Comparison of ENCODE assay signal across 32 cellular contexts in genomic region chr6:25555188-25555587, GRCh38.
DNase-seq lines count a peak whose midpoint lies in the region; ATAC-seq, FAIRE-seq and TF ChIP-seq lines count a peak whose summit lies in the region.
"Had no signal": no experiment of that assay in that cellular context is flagged by ENCODE, and none has a peak within 500 bp of the region (broad histone marks: within the 10 kb centered on the region; RNA-seq: fewer than 3 reads in every experiment).

No MANE protein-coding gene starts in this region.

- H3K9ac ChIP-seq in KMS-11 (no peak overlapping the region), GM12878 (ENCODE audit: control insufficient read depth, insufficient read depth, low read length) (no peak overlapping the region), K562 (ENCODE audit: insufficient read depth in 1 of 2, low read depth in 2 of 2, low read length in 2 of 2) (no peak overlapping the region), Karpas-422 (ENCODE audit: low read length) (no peak overlapping the region)
- H3K9ac ChIP-seq: BLaER1; BLaER1 treated with 17β-estradiol and CSF1 and Interleukin-3, amounts not matched to agents 10 nM and 100 nM had no signal

- BruUV-seq in GM12878 (replicated peaks; lab: Mats Ljungman, UMichigan) (no TSS peak), K562 (replicated peaks; lab: Mats Ljungman, UMichigan) (no TSS peak)

- no peak overlapping the region for H3K27ac ChIP-seq in KMS-11
- H3K27ac ChIP-seq in GM12878 (ENCODE audit: control insufficient read depth, insufficient read depth): no peak overlapping the region
- H3K27ac ChIP-seq in K562 (ENCODE audit: extremely low read depth, low read depth, low read length): no peak overlapping the region
- no peak overlapping the region for H3K27ac ChIP-seq in Karpas-422 (ENCODE audit: low read length)
- H3K27ac ChIP-seq: 22Rv1; A549; BLaER1; BLaER1 treated with 17β-estradiol and CSF1 and Interleukin-3, amounts not matched to agents 10 nM and 100 nM; C4-2B had no signal

- ATAC-seq in GM12878 (no peak), K562 (no peak), HG03280 (IDR thresholded peaks at IDR 0.05; ENCODE audit: unreplicated experiment) (no peak)
- ATAC-seq: A549; CD8-positive, alpha-beta T cell had no signal

- H3K4me2 ChIP-seq in KMS-11 (peak overlapping the region; percentile 11; the same call in 1 of the 2 replicates), GM12878 (ENCODE audit: control insufficient read depth, insufficient read depth) (no peak overlapping the region), K562 (ENCODE audit: insufficient read depth, low read length) (no peak overlapping the region), Karpas-422 (ENCODE audit: low read depth, low read length, poor library complexity, severe bottlenecking) (no peak overlapping the region)
- H3K4me2 ChIP-seq: A549; BLaER1; BLaER1 treated with 17β-estradiol and CSF1 and Interleukin-3, amounts not matched to agents 10 nM and 100 nM had no signal

- no peaks in the 10 kb centered on the region for H4K20me1 ChIP-seq in KMS-11 (ENCODE audit: insufficient read depth)
- no peaks in the 10 kb centered on the region for H4K20me1 ChIP-seq in GM12878 (ENCODE audit: control insufficient read depth, insufficient read depth)
- H4K20me1 ChIP-seq in K562 (replicated peaks; ENCODE audit: control insufficient read depth, insufficient read depth, low read length): no peaks in the 10 kb centered on the region
- H4K20me1 ChIP-seq in Karpas-422 (ENCODE audit: insufficient read depth, low read depth, low read length): no peaks in the 10 kb centered on the region
- H4K20me1 ChIP-seq: BLaER1; BLaER1 treated with 17β-estradiol and CSF1 and Interleukin-3, amounts not matched to agents 10 nM and 100 nM had no signal

- no peaks in the 10 kb centered on the region for H3K9me1 ChIP-seq in K562 (ENCODE audit: control insufficient read depth, insufficient read depth, low read length)

- DNase-seq in GM12878 (ENCODE audit: low read depth, low spot score) (no peak), K562 (ENCODE audit: extremely low read depth in 1 of 4, low spot score in 3 of 4) (no peak), Karpas-422 (no peak), foreskin melanocyte (no peak)
- DNase-seq: 8988T; ACHN; AML-193; BE2C; Caco-2; Calu3; CD4-positive, alpha-beta memory T cell; CD4-positive, alpha-beta T cell; CD4-positive, CD25-positive, alpha-beta regulatory T cell; CD8-positive, alpha-beta memory T cell; CD8-positive, alpha-beta T cell; COR-L47; DMS 273 treated with DMSO at 0.1 percent for 48 hours; DMS153; DMS53; DMS79; DMS79 treated with DMSO at 0.1 percent for 48 hours; DND-41; EL had no signal

- intact Hi-C loops in GM12878 (cut with micrococcal nuclease; ENCODE audit: unreplicated experiment) (loop anchor here (5.0 kb wide), 1 partner anchor 47 kb away; no protein-coding TSS in a partner anchor), K562 (cut with micrococcal nuclease) (loop anchor here (5.0 kb wide), 2 partner anchors 63 to 387 kb away; no protein-coding TSS in a partner anchor)

- SMC1A ChIA-PET in GM12878 (lab: Charles Lee; ENCODE audit: uncharacterized antibody, unreplicated experiment): interaction anchor here (0.8 to 5.8 kb wide), 18 partner anchors 10 to 334 kb away, joined by 3 to 79 read pairs (median 4); partner anchors contain the start of gene CARMIL1

- CTCF ChIA-PET in GM12878 (lab: Yijun Ruan, JAX) (interaction anchor here (0.6 to 6.6 kb wide), 13 partner anchors 11 to 331 kb away, joined by 3 to 151 read pairs (median 11); partner anchors contain the start of gene CARMIL1), K562 (lab: Yijun Ruan, JAX; ENCODE audit: low intra/inter-chr PET ratio) (interaction anchor here (0.8 to 2.0 kb wide), 2 partner anchors 277 to 1030 kb away, joined by 4 to 6 read pairs; no protein-coding TSS in a partner anchor)

- H3K27me3 ChIP-seq in KMS-11 (ENCODE audit: insufficient read depth, low read depth) (no peaks in the 10 kb centered on the region), GM12878 (replicated peaks in 1 of 2; ENCODE audit: control insufficient read depth in 2 of 2, insufficient read depth in 2 of 2, low read length in 1 of 2) (no peaks in the 10 kb centered on the region), K562 (ENCODE audit: control insufficient read depth in 2 of 2, insufficient read depth in 2 of 2, low read length in 2 of 2) (peaks cover 0 to 5% of the 10 kb centered on the region in 2 experiments; a peak in 3 of 5 replicates), Karpas-422 (ENCODE audit: low read length) (no peaks in the 10 kb centered on the region)
- H3K27me3 ChIP-seq: BE2C; BLaER1; BLaER1 treated with 17β-estradiol and CSF1 and Interleukin-3, amounts not matched to agents 10 nM and 100 nM had no signal

- H3K9me3 ChIP-seq in GM12878 (replicated peaks; ENCODE audit: control insufficient read depth, insufficient read depth, low read length) (no peaks in the 10 kb centered on the region), K562 (replicated peaks; ENCODE audit: control insufficient read depth, insufficient read depth, low read depth, low read length) (no peaks in the 10 kb centered on the region), Karpas-422 (ENCODE audit: low read length) (no peaks in the 10 kb centered on the region)
- H3K9me3 ChIP-seq: A549; BE2C; BLaER1; BLaER1 treated with 17β-estradiol and CSF1 and Interleukin-3, amounts not matched to agents 10 nM and 100 nM; Caco-2 had no signal

- H3K9me2 ChIP-seq in Karpas-422 (replicated peaks; ENCODE audit: insufficient read depth, low read length): no peaks in the 10 kb centered on the region

- POLR2A ChIA-PET in GM12878 (lab: Charles Lee): no interaction called here
- POLR2A ChIA-PET in K562 (lab: Yijun Ruan, JAX): no interaction called here

- peaks cover 20% of the 10 kb centered on the region for H3K4me1 ChIP-seq in KMS-11 (ENCODE audit: low read depth, poor library complexity, severe bottlenecking)
- H3K4me1 ChIP-seq in GM12878 (ENCODE audit: control insufficient read depth, insufficient read depth, low read length): no peaks in the 10 kb centered on the region
- no peaks in the 10 kb centered on the region for H3K4me1 ChIP-seq in K562 (replicated peaks in 1 of 2; ENCODE audit: control insufficient read depth in 2 of 2, insufficient read depth in 2 of 2, low read length in 2 of 2)
- H3K4me1 ChIP-seq in Karpas-422 (ENCODE audit: low read length): no peaks in the 10 kb centered on the region
- H3K4me1 ChIP-seq: A549; BLaER1; BLaER1 treated with 17β-estradiol and CSF1 and Interleukin-3, amounts not matched to agents 10 nM and 100 nM; Caco-2 had no signal

- RAD21 ChIA-PET in GM12878 (lab: Charles Lee; ENCODE audit: unreplicated experiment): interaction anchor here (0.5 to 6.8 kb wide), 13 partner anchors 41 to 389 kb away, joined by 3 to 56 read pairs (median 5); partner anchors contain the start of gene CARMIL1

- TF ChIP-seq EP300 in GM12878 (IDR thresholded peaks at IDR 0.05; ENCODE audit: borderline replicate concordance in 1 of 2, control insufficient read depth in 1 of 2, low read depth in 2 of 2, low read length in 2 of 2): no peak
- no peak for TF ChIP-seq EP300 in K562 (IDR thresholded peaks at IDR 0.05; ENCODE audit: low read length)

- TF ChIP-seq POLR2A in GM12878 (IDR thresholded peaks at IDR 0.05; ENCODE audit: low read depth, low read length) (no peak), K562 (conservative IDR thresholded peaks at IDR 0.05) (no peak)

- in situ Hi-C loops in GM12878 (cut with MboI): loop anchor here (5.0 kb wide), 1 partner anchor 293 kb away; no protein-coding TSS in a partner anchor
- in situ Hi-C loops in K562 (cut with MboI): no loop called here

- H3K36me3 ChIP-seq in KMS-11 (ENCODE audit: insufficient read depth) (no peaks in the 10 kb centered on the region), GM12878 (ENCODE audit: control insufficient read depth in 2 of 2, insufficient read depth in 2 of 2, low read length in 1 of 2) (no peaks in the 10 kb centered on the region), K562 (ENCODE audit: control insufficient read depth, insufficient read depth, low read length) (no peaks in the 10 kb centered on the region), Karpas-422 (ENCODE audit: insufficient read depth, low read length) (no peaks in the 10 kb centered on the region)
- H3K36me3 ChIP-seq: BE2C; BLaER1; BLaER1 treated with 17β-estradiol and CSF1 and Interleukin-3, amounts not matched to agents 10 nM and 100 nM had no signal

- FAIRE-seq in GM12878 (lab: Jason Lieb, UNC): no peak
- no peak for FAIRE-seq in K562 (lab: Jason Lieb, UNC)
- FAIRE-seq: A204.1, A549, D721Med had no signal

- no peak overlapping the region for H2AFZ ChIP-seq in KMS-11 (ENCODE audit: low read depth)
- H2AFZ ChIP-seq in GM12878 (ENCODE audit: control insufficient read depth, low read depth, low read length): no peak overlapping the region
- H2AFZ ChIP-seq in K562 (ENCODE audit: low read depth, low read length): no peak overlapping the region
- no peak overlapping the region for H2AFZ ChIP-seq in Karpas-422 (ENCODE audit: low read length)

- TF ChIP-seq RAD21 in GM12878 (IDR thresholded peaks at IDR 0.05; ENCODE audit: insufficient read depth, low read depth, low read length) (no peak), K562 (CRISPR knock-in tag; conservative IDR thresholded peaks at IDR 0.05 in 1 of 2, IDR thresholded peaks at IDR 0.05 in 1 of 2) (no peak)

- H3K79me2 ChIP-seq in KMS-11 (ENCODE audit: insufficient read depth, low read depth) (no peaks in the 10 kb centered on the region), GM12878 (ENCODE audit: control insufficient read depth, insufficient read depth, low read length) (no peaks in the 10 kb centered on the region), K562 (ENCODE audit: control insufficient read depth, insufficient read depth, low read length) (no peaks in the 10 kb centered on the region), Karpas-422 (ENCODE audit: low read length) (no peaks in the 10 kb centered on the region)

- WGBS in GM12878 (ENCODE audit: insufficient coverage, insufficient replicate concordance, low lambda C conversion rate, missing lambda C conversion rate): 30% methylated on average over 2 of the region's 2 CpGs
- 0% methylated on average over 2 of the region's 2 CpGs for WGBS in K562 (ENCODE audit: insufficient coverage, low coverage, missing lambda C conversion rate)

- TF ChIP-seq CTCF in KMS-11 (conservative IDR thresholded peaks at IDR 0.05; ENCODE audit: low read depth, low read length): no peak
- TF ChIP-seq CTCF in GM12878 (IDR thresholded peaks at IDR 0.05 in 2 of 3, conservative IDR thresholded peaks at IDR 0.05 in 1 of 3; ENCODE audit: control insufficient read depth in 2 of 3, extremely low read depth in 1 of 3, insufficient read depth in 1 of 3, low read depth in 3 of 3, low read length in 3 of 3): no peak
- no peak for TF ChIP-seq CTCF in K562 (IDR thresholded peaks at IDR 0.05 in 2 of 3, conservative IDR thresholded peaks at IDR 0.05 in 1 of 3; ENCODE audit: insufficient read depth in 2 of 3, low read depth in 1 of 3, low read length in 3 of 3)

- H3K4me3 ChIP-seq in KMS-11 (IDR thresholded peaks at IDR 0.05; ENCODE audit: insufficient read depth, low read depth, low read length) (no peak overlapping the region), GM12878 (no peak overlapping the region), K562 (no peak overlapping the region), Karpas-422 (ENCODE audit: low read length) (no peak overlapping the region)
- H3K4me3 ChIP-seq: A549; BLaER1; BLaER1 treated with 17β-estradiol and CSF1 and Interleukin-3, amounts not matched to agents 10 nM and 100 nM had no signal

TF ChIP-seq in K562, 482 proteins besides CTCF, POLR2A, EP300 and RAD21 (continues in another document):
- no peak for TF ChIP-seq ETV1 (tag; conservative IDR thresholded peaks at IDR 0.05; ENCODE audit: low read depth)
